ENCODE assay signal across 28 cellular contexts in genomic region chr16:53926209-53926608, GRCh38.
DNase-seq lines count a peak whose midpoint lies in the region; ATAC-seq, FAIRE-seq and TF ChIP-seq lines count a peak whose summit lies in the region.
"Had no signal": no experiment of that assay in that cellular context is flagged by ENCODE, and none has a peak within 500 bp of the region (broad histone marks: within the 10 kb centered on the region; RNA-seq: fewer than 3 reads in every experiment).

No MANE protein-coding gene starts in this region.

- WGBS in HepG2 (ENCODE audit: low lambda C conversion rate): 97% methylated on average over 4 of the region's 4 CpGs
- 100% methylated on average over 4 of the region's 4 CpGs for WGBS in right lobe of liver (ENCODE audit: insufficient coverage, low coverage, low lambda C conversion rate, missing lambda C conversion rate)
- 3% methylated on average over 4 of the region's 4 CpGs for WGBS in K562 (ENCODE audit: insufficient coverage, low coverage, missing lambda C conversion rate)

- H3K27ac ChIP-seq in HepG2 (ENCODE audit: extremely low read length, insufficient read depth, low read length) (no peak overlapping the region), right lobe of liver (no peak overlapping the region), K562 (ENCODE audit: extremely low read depth, low read depth, low read length) (no peak overlapping the region), cingulate gyrus (ENCODE audit: low read depth, low read length) (peak overlapping the region; percentile 12)
- H3K27ac ChIP-seq: BLaER1 had no signal

- ATAC-seq in HepG2 (no peak), right lobe of liver (no peak), K562 (no peak)
- ATAC-seq: GM12878 had no signal

- H3K4me1 ChIP-seq in HepG2 (ENCODE audit: insufficient read depth, low read length) (peaks cover 30% of the 10 kb centered on the region), right lobe of liver (no peaks in the 10 kb centered on the region), K562 (replicated peaks in 1 of 2; ENCODE audit: control insufficient read depth in 2 of 2, insufficient read depth in 2 of 2, low read length in 2 of 2) (no peaks in the 10 kb centered on the region; a peak in 2 of 5 replicates)
- H3K4me1 ChIP-seq: BE2C, BLaER1 had no signal

- BruUV-seq in HepG2 (replicated peaks; lab: Mats Ljungman, UMichigan) (no TSS peak), K562 (replicated peaks; lab: Mats Ljungman, UMichigan) (no TSS peak)

- TF ChIP-seq RAD21 in HepG2 (CRISPR knock-in tag; IDR thresholded peaks at IDR 0.05) (no peak), K562 (CRISPR knock-in tag; conservative IDR thresholded peaks at IDR 0.05 in 1 of 2, IDR thresholded peaks at IDR 0.05 in 1 of 2) (no peak)

- no peaks in the 10 kb centered on the region for H3K9me3 Mint-ChIP-seq in activated naive CD4-positive, alpha-beta T cell treated with anti-CD3 and anti-CD28 coated beads, Interleukin-2, amount 10 ng/mL, durations not matched to agents 7 days and 5 days
- H3K9me3 Mint-ChIP-seq: CD14-positive monocyte; CD4-positive, alpha-beta memory T cell; CD4-positive, CD25-positive, alpha-beta regulatory T cell; CD8-positive, alpha-beta memory T cell had no signal

- TF ChIP-seq POLR2A in HepG2 (IDR thresholded peaks at IDR 0.05; ENCODE audit: insufficient read depth in 1 of 2, low read depth in 2 of 2, low read length in 2 of 2): no peak
- TF ChIP-seq POLR2A in right lobe of liver (IDR thresholded peaks at IDR 0.05): no peak
- TF ChIP-seq POLR2A in K562 (conservative IDR thresholded peaks at IDR 0.05): no peak

- TF ChIP-seq CTCF in HepG2 (CRISPR knock-in tag; IDR thresholded peaks at IDR 0.05): no peak
- TF ChIP-seq CTCF in right lobe of liver (IDR thresholded peaks at IDR 0.05): no peak
- no peak for TF ChIP-seq CTCF in K562 (IDR thresholded peaks at IDR 0.05 in 2 of 3, conservative IDR thresholded peaks at IDR 0.05 in 1 of 3; ENCODE audit: insufficient read depth in 2 of 3, low read depth in 1 of 3, low read length in 3 of 3)

- H3K27me3 Mint-ChIP-seq in activated naive CD4-positive, alpha-beta T cell treated with anti-CD3 and anti-CD28 coated beads, Interleukin-2, amount 10 ng/mL, durations not matched to agents 7 days and 5 days: no peaks in the 10 kb centered on the region
- H3K27me3 Mint-ChIP-seq: CD4-positive, alpha-beta memory T cell; CD4-positive, CD25-positive, alpha-beta regulatory T cell; CD8-positive, alpha-beta memory T cell had no signal

- no peaks in the 10 kb centered on the region for H3K9me1 ChIP-seq in K562 (ENCODE audit: control insufficient read depth, insufficient read depth, low read length)

- TF ChIP-seq EP300 in HepG2 (IDR thresholded peaks at IDR 0.05; ENCODE audit: low read depth in 2 of 2, low read length in 2 of 2) (no peak), HepG2 (CRISPR knock-in tag; IDR thresholded peaks at IDR 0.05; ENCODE audit: borderline replicate concordance) (no peak), K562 (IDR thresholded peaks at IDR 0.05; ENCODE audit: low read length) (no peak)

- CTCF ChIA-PET in HepG2 (lab: Yijun Ruan, JAX; ENCODE audit: low intra/inter-chr PET ratio, low total read pairs) (no interaction called here), K562 (lab: Yijun Ruan, JAX; ENCODE audit: low intra/inter-chr PET ratio) (no interaction called here)
- CTCF ChIA-PET in activated naive CD4-positive, alpha-beta T cell treated with anti-CD3 and anti-CD28 coated beads, Interleukin-2, amount 10 ng/mL, durations not matched to agents 7 days and 5 days (lab: Charles Lee): no interaction called here

- in situ Hi-C loops in HepG2 (cut with HindIII; ENCODE audit: extremely low pct_ligation_motif_present, low pct_unique_long_range_greater_than_20kb) (loop anchor here (25.0 kb wide), 1 partner anchor 1336 kb away; no protein-coding TSS in a partner anchor), K562 (cut with MboI) (loop anchor here (25.0 kb wide), 1 partner anchor 1086 kb away; no protein-coding TSS in a partner anchor)

- peaks cover 3% of the 10 kb centered on the region for H3K36me3 Mint-ChIP-seq in activated naive CD4-positive, alpha-beta T cell treated with anti-CD3 and anti-CD28 coated beads, Interleukin-2, amount 10 ng/mL, durations not matched to agents 7 days and 5 days

- H4K20me1 ChIP-seq in HepG2 (ENCODE audit: insufficient read depth, low read length) (no peaks in the 10 kb centered on the region), K562 (replicated peaks; ENCODE audit: control insufficient read depth, insufficient read depth, low read length) (no peaks in the 10 kb centered on the region)
- H4K20me1 ChIP-seq: BLaER1 had no signal

- no peak overlapping the region for H3K4me3 ChIP-seq in HepG2 (replicated peaks in 1 of 3; ENCODE audit: insufficient read depth in 1 of 3, low read depth in 2 of 3, low read length in 3 of 3)
- H3K4me3 ChIP-seq in right lobe of liver: no peak overlapping the region
- no peak overlapping the region for H3K4me3 ChIP-seq in K562
- H3K4me3 ChIP-seq: BLaER1, GM12878 had no signal

- intact Hi-C loops in HepG2 (cut with micrococcal nuclease; ENCODE audit: unreplicated experiment): no loop called here
- intact Hi-C loops in right lobe of liver (cut with DNase I): no loop called here
- intact Hi-C loops in K562 (cut with micrococcal nuclease): no loop called here

- H3K36me3 ChIP-seq in HepG2 (replicated peaks in 1 of 2; ENCODE audit: control insufficient read depth in 1 of 2, insufficient read depth in 2 of 2, low read length in 2 of 2): no peaks in the 10 kb centered on the region
- H3K36me3 ChIP-seq in right lobe of liver: no peaks in the 10 kb centered on the region
- H3K36me3 ChIP-seq in K562 (ENCODE audit: control insufficient read depth, insufficient read depth, low read length): no peaks in the 10 kb centered on the region
- H3K36me3 ChIP-seq: BE2C, BLaER1 had no signal

- no peak overlapping the region for H3K27ac Mint-ChIP-seq in activated naive CD4-positive, alpha-beta T cell treated with anti-CD3 and anti-CD28 coated beads, Interleukin-2, amount 10 ng/mL, durations not matched to agents 7 days and 5 days
- H3K27ac Mint-ChIP-seq: CD14-positive monocyte; CD4-positive, alpha-beta memory T cell; CD4-positive, CD25-positive, alpha-beta regulatory T cell; CD8-positive, alpha-beta memory T cell had no signal

- H3K27me3 ChIP-seq in HepG2 (ENCODE audit: control insufficient read depth in 1 of 2, insufficient read depth in 2 of 2, low read length in 2 of 2) (no peaks in the 10 kb centered on the region), right lobe of liver (no peaks in the 10 kb centered on the region), K562 (ENCODE audit: control insufficient read depth in 2 of 2, insufficient read depth in 2 of 2, low read length in 2 of 2) (no peaks in the 10 kb centered on the region; a peak in 2 of 5 replicates)
- H3K27me3 ChIP-seq: BE2C, BLaER1 had no signal

- no peak overlapping the region for H2AFZ ChIP-seq in HepG2 (ENCODE audit: low read length)
- H2AFZ ChIP-seq in K562 (ENCODE audit: low read depth, low read length): no peak overlapping the region

- H3K4me2 ChIP-seq in HepG2 (ENCODE audit: low read depth, low read length): no peak overlapping the region
- H3K4me2 ChIP-seq in K562 (ENCODE audit: insufficient read depth, low read length): no peak overlapping the region
- H3K4me2 ChIP-seq: BLaER1 had no signal

- no peaks in the 10 kb centered on the region for H3K79me2 ChIP-seq in HepG2 (ENCODE audit: insufficient read depth, low read length)
- H3K79me2 ChIP-seq in K562 (ENCODE audit: control insufficient read depth, insufficient read depth, low read length): no peaks in the 10 kb centered on the region

- DNase-seq in HepG2 (ENCODE audit: low spot score) (no peak), right lobe of liver (no peak), K562 (ENCODE audit: extremely low read depth in 1 of 4, low spot score in 3 of 4) (no peak), NOMO-1 treated with DMSO at 0.1 percent for 48 hours (lab: John Stamatoyannopoulos, UW; ENCODE audit: unreplicated experiment) (no peak), NCI-H2171 treated with DMSO at 0.1 percent for 48 hours (lab: John Stamatoyannopoulos, UW) (no peak)
- DNase-seq in activated naive CD4-positive, alpha-beta T cell treated with anti-CD3 and anti-CD28 coated beads, Interleukin-2, amount 10 ng/mL, durations not matched to agents 7 days and 5 days: no peak
- DNase-seq: 8988T; ACHN; BE2C; C1 segment of cervical spinal cord; CD4-positive, alpha-beta memory T cell; CD4-positive, CD25-positive, alpha-beta regulatory T cell; CD8-positive, alpha-beta memory T cell; COR-L47; DMS 273 treated with DMSO at 0.1 percent for 48 hours; DMS153; DMS53; DMS79; DND-41; EL; GDM1 had no signal

- POLR2A ChIA-PET in HepG2 (lab: Yijun Ruan, JAX) (no interaction called here), K562 (lab: Yijun Ruan, JAX) (no interaction called here)

- no peak overlapping the region for H3K9ac ChIP-seq in HepG2 (ENCODE audit: insufficient read depth, low read depth, low read length)
- no peak overlapping the region for H3K9ac ChIP-seq in K562 (ENCODE audit: insufficient read depth in 1 of 2, low read depth in 2 of 2, low read length in 2 of 2)
- H3K9ac ChIP-seq: BLaER1 had no signal

- no peaks in the 10 kb centered on the region for H3K9me3 ChIP-seq in HepG2 (ENCODE audit: low read length)
- no peaks in the 10 kb centered on the region for H3K9me3 ChIP-seq in right lobe of liver
- no peaks in the 10 kb centered on the region for H3K9me3 ChIP-seq in K562 (replicated peaks; ENCODE audit: control insufficient read depth, insufficient read depth, low read depth, low read length)
- H3K9me3 ChIP-seq: BE2C, BLaER1 had no signal

- FAIRE-seq in HepG2 (lab: Jason Lieb, UNC): no peak
- FAIRE-seq in K562 (lab: Jason Lieb, UNC): peak; percentile 23
- FAIRE-seq: A204.1, GM12878, GM12892, GM18507 had no signal

- no peak overlapping the region for H3K4me3 Mint-ChIP-seq in activated naive CD4-positive, alpha-beta T cell treated with anti-CD3 and anti-CD28 coated beads, Interleukin-2, amount 10 ng/mL, durations not matched to agents 7 days and 5 days
- H3K4me3 Mint-ChIP-seq: CD14-positive monocyte; CD4-positive, alpha-beta memory T cell; CD4-positive, CD25-positive, alpha-beta regulatory T cell; CD8-positive, alpha-beta memory T cell had no signal

- H3K4me1 Mint-ChIP-seq in activated naive CD4-positive, alpha-beta T cell treated with anti-CD3 and anti-CD28 coated beads, Interleukin-2, amount 10 ng/mL, durations not matched to agents 7 days and 5 days: peaks cover 19% of the 10 kb centered on the region

TF ChIP-seq in K562, 482 proteins besides CTCF, POLR2A, EP300 and RAD21:
- TF ChIP-seq VEZF1 (CRISPR knock-in tag; IDR thresholded peaks at IDR 0.05): no peak
